ENCODE assay signal across 8 cellular contexts in genomic region chr9:3181049-3181953, GRCh38.
DNase-seq lines count a peak whose midpoint lies in the region; ATAC-seq and TF ChIP-seq lines count a peak whose summit lies in the region.

No MANE protein-coding gene starts in this region.

- intact Hi-C loops in Calu3 (cut with micrococcal nuclease; ENCODE audit: unreplicated experiment) = loop anchor here (2.0 to 5.0 kb wide), 2 partner anchors 309 to 324 kb away; no protein-coding TSS in a partner anchor
- intact Hi-C loops in esophagus squamous epithelium (cut with DNase I) = no loop called here

- no peak overlapping the region for H3K27ac ChIP-seq in esophagus squamous epithelium

- H3K4me3 ChIP-seq in esophagus squamous epithelium = peak overlapping the region; percentile 12 to 57 (median 24)

- H3K9me3 ChIP-seq in esophagus squamous epithelium = no peaks in the 10 kb centered on the region

- H3K27me3 Mint-ChIP-seq in Calu3 (ENCODE audit: unreplicated experiment) (peaks cover 58% of the 10 kb centered on the region), osteocyte (ENCODE audit: unreplicated experiment) (peaks cover 29% of the 10 kb centered on the region)

- BruUV-seq in Calu3 (replicated peaks; lab: Mats Ljungman, UMichigan) = no TSS peak

- peaks cover 6 to 12% (median 7%) of the 10 kb centered on the region in 3 donors for H3K4me1 ChIP-seq in esophagus squamous epithelium

- no peak for TF ChIP-seq POLR2A in esophagus squamous epithelium (IDR thresholded peaks at IDR 0.05)

- H3K9me3 Mint-ChIP-seq in Calu3 (ENCODE audit: low read depth, unreplicated experiment) (no peaks in the 10 kb centered on the region), osteocyte (ENCODE audit: unreplicated experiment) (no peaks in the 10 kb centered on the region)

- H3K36me3 ChIP-seq in esophagus squamous epithelium = no peaks in the 10 kb centered on the region

- ATAC-seq in GM21423 (IDR thresholded peaks at IDR 0.05; ENCODE audit: unreplicated experiment) = peak; percentile 62
- no peak for ATAC-seq in GM19328 (IDR thresholded peaks at IDR 0.05; ENCODE audit: unreplicated experiment)

- CTCF ChIA-PET in Calu3 (lab: Charles Lee) = interaction anchor here (0.9 to 1.3 kb wide), 2 partner anchors 10 to 322 kb away, joined by 3 read pairs; no protein-coding TSS in a partner anchor

- H3K36me3 Mint-ChIP-seq in Calu3 (ENCODE audit: insufficient read depth, unreplicated experiment) (no peaks in the 10 kb centered on the region), osteocyte (ENCODE audit: unreplicated experiment) (no peaks in the 10 kb centered on the region)

- H3K4me3 Mint-ChIP-seq in Calu3 (ENCODE audit: low read depth, unreplicated experiment) = no peak overlapping the region
- H3K4me3 Mint-ChIP-seq in osteocyte (ENCODE audit: unreplicated experiment) = peak overlapping the region; percentile 65

- 2 to 5% methylated on average over 7 to 12 of the region's 76 CpGs for WGBS in esophagus squamous epithelium, 2 donors

- peaks cover 0 to 33% (median 3%) of the 10 kb centered on the region in 4 donors for H3K27me3 ChIP-seq in esophagus squamous epithelium

- no peak for TF ChIP-seq CTCF in Calu3 (IDR thresholded peaks at IDR 0.05; ENCODE audit: unreplicated experiment)
- TF ChIP-seq CTCF in esophagus squamous epithelium (IDR thresholded peaks at IDR 0.05) = peak in 4 of 6 experiments; percentile 36 to 56 (median 38)
- TF ChIP-seq CTCF in osteocyte (IDR thresholded peaks at IDR 0.05) = peak; percentile 59

- H3K27ac Mint-ChIP-seq in Calu3 (ENCODE audit: unreplicated experiment) (no peak overlapping the region), osteocyte (ENCODE audit: unreplicated experiment) (no peak overlapping the region)

- DNase-seq in Calu3 (peak; percentile 24), NCI-H1417 (lab: John Stamatoyannopoulos, UW) (peak; percentile 78 to 87 (median 81)), esophagus squamous epithelium (lab: John Stamatoyannopoulos, UW) (no peak), osteocyte (ENCODE audit: extremely low spot score, unreplicated experiment) (no peak), H4 (ENCODE audit: low spot score) (no peak)
- peak; percentile 2 for DNase-seq in activated CD4-positive, alpha-beta T cell treated with anti-CD3 and anti-CD28 coated beads, Interleukin-2, amount 50 U/mL, for 4 hours

- H3K4me1 Mint-ChIP-seq in Calu3 (ENCODE audit: low read depth, unreplicated experiment) (no peaks in the 10 kb centered on the region), osteocyte (ENCODE audit: unreplicated experiment) (peaks cover 12% of the 10 kb centered on the region)

Comparison
In these comparisons a context has a peak if more than half of its experiments do, and no peak if none do; other contexts are left out.
1. DNase-seq: peak in Calu3 (single experiment), NCI-H1417 (3 of 3) and activated CD4-positive, alpha-beta T cell treated with anti-CD3 and anti-CD28 coated beads, Interleukin-2, amount 50 U/mL, for 4 hours (2 of 2); none in esophagus squamous epithelium (single experiment), osteocyte (single experiment) and H4 (single experiment).